In genomic region chr5:75536694-75537360, GRCh38 we compare ENCODE assay signal across 15 cellular contexts. TPM values are rescaled to one million over a fixed set of nuclear protein-coding genes. Genes with fewer than 3 reads are reported as not detected.
DNase-seq lines count a peak whose midpoint lies in the region; ATAC-seq, FAIRE-seq and TF ChIP-seq lines count a peak whose summit lies in the region.
"Had no signal": no experiment of that assay in that cellular context is flagged by ENCODE, and none has a peak within 500 bp of the region (broad histone marks: within the 10 kb centered on the region; RNA-seq: fewer than 3 reads in every experiment).

No MANE protein-coding gene starts in this region.

- H3K4me3 ChIP-seq in H1 (ENCODE audit: extremely low read depth in 1 of 4, insufficient read depth in 2 of 4, low read depth in 3 of 4, low read length in 4 of 4) (no peak overlapping the region), neuronal stem cell (ENCODE audit: low read length in 2 of 2) (peak overlapping the region in 1 of 2 donors; percentile 38)
- H3K4me3 ChIP-seq: gastrocnemius medialis, tibial nerve had no signal

- no peak for TF ChIP-seq EP300 in H1 (IDR thresholded peaks at IDR 0.05; ENCODE audit: borderline replicate concordance in 1 of 2, low read depth in 2 of 2, low read length in 2 of 2)

- FAIRE-seq in H1 (lab: Jason Lieb, UNC), result no peak

- no peak overlapping the region for H3K56ac ChIP-seq in H1 (replicated peaks; ENCODE audit: insufficient read length, low read depth, low read length)

- H3K9me3 ChIP-seq in H1 (ENCODE audit: insufficient read depth in 2 of 2, low read depth in 1 of 2, low read length in 1 of 2) (no peaks in the 10 kb centered on the region), neuronal stem cell (replicated peaks in 1 of 2; ENCODE audit: control insufficient read depth in 2 of 2, insufficient read depth in 1 of 2, low read depth in 1 of 2, low read length in 2 of 2) (peaks cover 0 to 35% of the 10 kb centered on the region in 2 donors)
- H3K9me3 ChIP-seq: gastrocnemius medialis had no signal

- no peak overlapping the region for H2BK20ac ChIP-seq in H1 (ENCODE audit: low read length)

- H3K18ac ChIP-seq in H1 (ENCODE audit: extremely low read depth, low read length) (no peak overlapping the region; the same call in 1 of the 2 replicates), neuronal stem cell (ENCODE audit: low read length) (peak overlapping the region; percentile 72)

- H3K23me2 ChIP-seq in H1 (ENCODE audit: low read depth, low read length), result no peaks in the 10 kb centered on the region

- H3K4me1 ChIP-seq in H1 (replicated peaks in 1 of 4; ENCODE audit: control insufficient read depth in 3 of 4, insufficient read depth in 4 of 4, low read length in 3 of 4) (peaks cover 0 to 6% (median 4%) of the 10 kb centered on the region in 4 experiments; a peak in 4 of 7 replicates), neuronal stem cell (ENCODE audit: control insufficient read depth in 2 of 2, insufficient read depth in 1 of 2, low read depth in 1 of 2, low read length in 2 of 2) (peaks cover 0 to 7% of the 10 kb centered on the region in 2 donors)
- H3K4me1 ChIP-seq: Caco-2 had no signal

- peak overlapping the region; percentile 61; the same call in 1 of the 2 replicates for H2BK15ac ChIP-seq in H1 (ENCODE audit: low read length)
- H2BK15ac ChIP-seq in neuronal stem cell (ENCODE audit: low read length), result no peak overlapping the region

- peaks cover 0 to 4% of the 10 kb centered on the region in 2 experiments; a peak in 1 of 4 replicates for H3K79me2 ChIP-seq in H1 (ENCODE audit: control insufficient read depth in 1 of 2, insufficient read depth in 2 of 2, low read length in 2 of 2)

- H3K9ac ChIP-seq in H1 (replicated peaks in 1 of 4; ENCODE audit: extremely low read depth in 1 of 4, low read depth in 3 of 4, low read length in 3 of 4), result no peak overlapping the region
- peak overlapping the region; percentile 36 for H3K9ac ChIP-seq in neuronal stem cell (ENCODE audit: low read depth, low read length, poor library complexity)
- H3K9ac ChIP-seq: KMS-11 had no signal

- H3K79me1 ChIP-seq in H1 (ENCODE audit: low read depth, low read length) (peaks cover 2% of the 10 kb centered on the region; the same call in 1 of the 2 replicates), neuronal stem cell (ENCODE audit: low read depth, low read length) (peaks cover 5% of the 10 kb centered on the region)

- H3K27me3 ChIP-seq in H1 (replicated peaks in 1 of 4; ENCODE audit: control insufficient read depth in 3 of 4, extremely low read depth in 1 of 4, insufficient read depth in 3 of 4, low read length in 3 of 4), result no peaks in the 10 kb centered on the region
- H3K27me3 ChIP-seq in neuronal stem cell (ENCODE audit: control insufficient read depth in 3 of 3, insufficient read depth in 3 of 3, low read depth in 1 of 3, low read length in 3 of 3), result no peaks in the 10 kb centered on the region
- H3K27me3 ChIP-seq: gastrocnemius medialis, tibial nerve had no signal

- 0 out of 4 replicates have a peak, but pooled peaks of 1 of the 2 experiments have one; percentile 2 for TF ChIP-seq RAD21 in H1 (IDR thresholded peaks at IDR 0.05 in 1 of 2, conservative IDR thresholded peaks at IDR 0.05 in 1 of 2; ENCODE audit: low read depth in 2 of 2, low read length in 2 of 2)

- H2BK5ac ChIP-seq in H1 (ENCODE audit: low read depth, low read length) (peak overlapping the region; percentile 15), neuronal stem cell (ENCODE audit: low read length) (peak overlapping the region; percentile 82)

- H3K23ac ChIP-seq in H1 (ENCODE audit: insufficient read length) (no peak overlapping the region), neuronal stem cell (ENCODE audit: low read depth, low read length, poor library complexity) (peak overlapping the region; percentile 56)

- H3K14ac ChIP-seq in H1 (ENCODE audit: insufficient read length) (no peak overlapping the region), neuronal stem cell (ENCODE audit: low read length) (peak overlapping the region; percentile 89)

- H4K91ac ChIP-seq in H1 (replicated peaks; ENCODE audit: insufficient read length, low read length) (no peak overlapping the region), neuronal stem cell (ENCODE audit: low read depth, low read length, poor library complexity) (peak overlapping the region; percentile 45)

- H3K27ac ChIP-seq in H1 (ENCODE audit: low read depth, low read length) (no peak overlapping the region), neuronal stem cell (replicated peaks; ENCODE audit: low read length) (no peak overlapping the region)
- H3K27ac ChIP-seq: gastrocnemius medialis, KMS-11, tibial nerve had no signal

- H2AFZ ChIP-seq in H1 (ENCODE audit: low read length), result no peak overlapping the region
- H2AFZ ChIP-seq in neuronal stem cell (ENCODE audit: low read length), result no peak overlapping the region

- CTCF ChIA-PET in HEK293T (lab: Yijun Ruan, JAX), result interaction anchor here (0.6 kb wide), 1 partner anchor 9 kb away, joined by 4 read pairs; no protein-coding TSS in a partner anchor
- CTCF ChIA-PET in H1 (lab: Charles Lee; ENCODE audit: partially characterized antibody), result no interaction called here

- WGBS in H1 (ENCODE audit: extremely low coverage in 1 of 2, insufficient coverage in 1 of 2, insufficient read length in 1 of 2, insufficient replicate concordance in 2 of 2, low coverage in 1 of 2, low lambda C conversion rate in 2 of 2, missing lambda C conversion rate in 1 of 2), 2 experiments, result 92% methylated on average over 6 of the region's 6 CpGs; no CpG with 5 or more reads in 1 of the 2 experiments
- WGBS in neuronal stem cell (ENCODE audit: extremely low coverage in 2 of 2, insufficient read length in 2 of 2, insufficient replicate concordance in 1 of 2), 2 donors, result no CpG with 5 or more reads among the region's 6 CpGs

- no peak overlapping the region for H4K5ac ChIP-seq in H1 (ENCODE audit: insufficient read length, low read depth, low read length)

- H2BK12ac ChIP-seq in H1 (ENCODE audit: low read depth, low read length), result no peak overlapping the region
- H2BK12ac ChIP-seq in neuronal stem cell (ENCODE audit: low read length), result no peak overlapping the region

- POLR2A ChIA-PET in HEK293T (lab: Yijun Ruan, JAX), result no interaction called here
- POLR2A ChIA-PET in H1 (lab: Charles Lee; ENCODE audit: partially characterized antibody), result interaction anchor here (0.6 kb wide), 1 partner anchor 1106 kb away, joined by 3 read pairs; no protein-coding TSS in a partner anchor

- TF ChIP-seq POLR2A in H1 (IDR thresholded peaks at IDR 0.05; ENCODE audit: control extremely low read depth in 1 of 2, low read depth in 2 of 2, low read length in 2 of 2), result no peak

- no peak overlapping the region for H2BK120ac ChIP-seq in H1 (replicated peaks; ENCODE audit: low read depth, low read length)
- H2BK120ac ChIP-seq in neuronal stem cell (ENCODE audit: low read depth, low read length), result no peak overlapping the region

- H4K8ac ChIP-seq in H1 (ENCODE audit: extremely low read depth, insufficient read depth, low read length), result peak overlapping the region; percentile 28; the same call in 1 of the 2 replicates
- no peak overlapping the region for H4K8ac ChIP-seq in neuronal stem cell (ENCODE audit: low read depth, low read length)

- no peaks in the 10 kb centered on the region for H3K36me3 ChIP-seq in H1 (ENCODE audit: control insufficient read depth in 2 of 4, insufficient read depth in 4 of 4, low read length in 3 of 4)
- H3K36me3 ChIP-seq in neuronal stem cell (replicated peaks in 1 of 2; ENCODE audit: control insufficient read depth in 2 of 2, insufficient read depth in 2 of 2, low read length in 2 of 2), result peaks cover 0 to 4% of the 10 kb centered on the region in 2 donors
- H3K36me3 ChIP-seq: gastrocnemius medialis had no signal

- H2AK5ac ChIP-seq in H1 (ENCODE audit: low read depth, low read length) (peak overlapping the region; percentile 95; the same call in 1 of the 2 replicates), neuronal stem cell (ENCODE audit: low read depth, low read length) (no peak overlapping the region)

- H3K4ac ChIP-seq in H1 (replicated peaks; ENCODE audit: insufficient read length, low read depth, low read length) (no peak overlapping the region), neuronal stem cell (ENCODE audit: low read length) (no peak overlapping the region)

- H4K20me1 ChIP-seq in H1 (replicated peaks in 1 of 2; ENCODE audit: control insufficient read depth in 1 of 2, insufficient read depth in 2 of 2, low read length in 2 of 2), result peaks cover 0 to 3% of the 10 kb centered on the region in 2 experiments

- ATAC-seq in HG03378 (IDR thresholded peaks at IDR 0.05; ENCODE audit: unreplicated experiment) (no peak), esophagus mucosa (no peak)
- ATAC-seq: activated T-cell treated with anti-CD3 and anti-CD28 coated beads, Interleukin-2, amount 50 U/mL, for 72 hours; gastrocnemius medialis had no signal

- DNase-seq in NCI-H345 (lab: John Stamatoyannopoulos, UW) (peak; percentile 11), NCI-H345 treated with DMSO at 0.1 percent for 48 hours (lab: John Stamatoyannopoulos, UW; ENCODE audit: unreplicated experiment) (no peak), HEK293T (ENCODE audit: extremely low spot score) (peak; percentile 8), H1 (ENCODE audit: low read depth in 1 of 2, low spot score in 2 of 2) (no peak), neuronal stem cell (ENCODE audit: low spot score) (no peak), DMS79 (lab: John Stamatoyannopoulos, UW) (no peak)
- DNase-seq: activated T-cell treated with anti-CD3 and anti-CD28 coated beads, Interleukin-2, amount 50 U/mL, for 72 hours; Caco-2; gastrocnemius medialis; immature natural killer cell; NCI-H1417 had no signal

- H3K4me2 ChIP-seq in H1 (ENCODE audit: insufficient read depth in 1 of 2, low read depth in 2 of 2, low read length in 2 of 2) (no peak overlapping the region), neuronal stem cell (ENCODE audit: insufficient read depth, low read length, poor library complexity, severe bottlenecking) (no peak overlapping the region)
- H3K4me2 ChIP-seq: KMS-11 had no signal

- TF ChIP-seq CTCF in H1 (IDR thresholded peaks at IDR 0.05; ENCODE audit: control extremely low read depth in 1 of 3, insufficient read depth in 1 of 3, low read depth in 1 of 3, low read length in 3 of 3), result no peak

RNA-seq across cellular contexts. Expression of gene POLK, which starts 25.1 kb away (rescaled TPM):
- 7.7 and 9.0 TPM in 2 replicates for total RNA-seq in H1 (2021; fragmentation: NEBNext Ultra II Directional; extraction: Animal tissue kit (Norgen Biotek cat#: 25700))
- polyA plus RNA-seq in H1 (2011; rRNA removed), result 1.2 and 2.0 TPM in 2 replicates
- 3.6 TPM for polyA plus RNA-seq in H1 (2011; cell fraction: cytosol; rRNA removed)
- polyA plus RNA-seq in H1 (2011; cell fraction: nucleus; rRNA removed), result 3.4 TPM
- polyA plus RNA-seq in H1 (2012, experiment 1 of 2), result 2.3 to 5.7 TPM (median 2.8 TPM) in 4 replicates
- 0.12 TPM for polyA plus RNA-seq in H1 (2012, experiment 2 of 2)
- 4.4 TPM for polyA plus RNA-seq in H1 (2013, experiment 1 of 2)
- 4.5 TPM for polyA plus RNA-seq in H1 (2013, experiment 2 of 2)
- polyA minus RNA-seq in H1 (2011; rRNA and poly(A)+ RNA removed), result 10.1 and 18.9 TPM in 2 replicates
- polyA minus RNA-seq in H1 (2011; cell fraction: cytosol; rRNA and poly(A)+ RNA removed), result 5.9 TPM
- polyA minus RNA-seq in H1 (2011; cell fraction: nucleus; rRNA and poly(A)+ RNA removed), result 11.8 TPM
- 11.2 TPM for polyA plus RNA-seq in neuronal stem cell (2013, experiment 1 of 2)
- 11.2 TPM for polyA plus RNA-seq in neuronal stem cell (2013, experiment 2 of 2)
- total RNA-seq in esophagus mucosa, result 11.2 TPM

RNA-seq across cellular contexts. Expression of gene CERT1, which starts 25.4 kb away (rescaled TPM):
- 48.1 and 55.3 TPM in 2 replicates for total RNA-seq in H1 (2021; fragmentation: NEBNext Ultra II Directional; extraction: Animal tissue kit (Norgen Biotek cat#: 25700))
- polyA plus RNA-seq in H1 (2011; rRNA removed), result 7.8 and 10.2 TPM in 2 replicates
- 12.1 TPM for polyA plus RNA-seq in H1 (2011; cell fraction: cytosol; rRNA removed)
- 9.9 TPM for polyA plus RNA-seq in H1 (2011; cell fraction: nucleus; rRNA removed)
- polyA plus RNA-seq in H1 (2012, experiment 1 of 2), result 19.0 to 32.7 TPM (median 28.2 TPM) in 4 replicates
- 2.0 TPM for polyA plus RNA-seq in H1 (2012, experiment 2 of 2)
- 25.4 TPM for polyA plus RNA-seq in H1 (2013, experiment 1 of 2)
- polyA plus RNA-seq in H1 (2013, experiment 2 of 2), result 26.1 TPM
- polyA minus RNA-seq in H1 (2011; rRNA and poly(A)+ RNA removed), result 77.3 and 78.8 TPM in 2 replicates
- 30.8 TPM for polyA minus RNA-seq in H1 (2011; cell fraction: cytosol; rRNA and poly(A)+ RNA removed)
- polyA minus RNA-seq in H1 (2011; cell fraction: nucleus; rRNA and poly(A)+ RNA removed), result 28.7 TPM
- polyA plus RNA-seq in neuronal stem cell (2013, experiment 1 of 2), result 23.2 TPM
- polyA plus RNA-seq in neuronal stem cell (2013, experiment 2 of 2), result 22.3 TPM
- 27.6 TPM for total RNA-seq in esophagus mucosa

Comparison
In these comparisons a context has a peak if more than half of its experiments do, and no peak if none do; other contexts are left out.
1. DNase-seq: peak in NCI-H345 (single experiment) and HEK293T (single experiment); none in NCI-H345 treated with DMSO at 0.1 percent for 48 hours (single experiment), H1 (0 of 2), neuronal stem cell (single experiment) and DMS79 (single experiment).